In genomic region chr2:85950743-85951142, GRCh38 we compare ENCODE assay signal across 28 cellular contexts.
"Had no signal": no experiment of that assay in that cellular context is flagged by ENCODE, and none has a peak within 500 bp of the region (broad histone marks: within the 10 kb centered on the region; RNA-seq: fewer than 3 reads in every experiment).

No MANE protein-coding gene starts in this region.

- DNase-seq: activated B cell treated with CpG ODN at 0.5 μM for 24 hours; activated CD4-positive, alpha-beta T cell treated with anti-CD3 and anti-CD28 coated beads for 48 hours; activated CD4-positive, alpha-beta T cell treated with anti-CD3 and anti-CD28 coated beads, Interleukin-2, amount 50 U/mL, for 1 hour; activated CD4-positive, alpha-beta T cell treated with anti-CD3 and anti-CD28 coated beads, Interleukin-2, amount 50 U/mL, for 48 hours; activated CD8-positive, alpha-beta memory T cell treated with anti-CD3 and anti-CD28 coated beads for 24 hours; activated CD8-positive, alpha-beta T cell treated with anti-CD3 and anti-CD28 coated beads for 36 hours; activated gamma-delta T cell; activated naive CD4-positive, alpha-beta T cell; activated naive CD4-positive, alpha-beta T cell treated with anti-CD3 and anti-CD28 coated beads, Interleukin-2, amount 10 ng/mL, durations not matched to agents 7 days and 5 days; activated naive CD8-positive, alpha-beta T cell treated with anti-CD3 and anti-CD28 coated beads, Interleukin-2, amount 10 ng/mL, durations not matched to agents 7 days and 5 days; activated T-cell treated with anti-CD3 and anti-CD28 coated beads, Interleukin-2, amount 50 U/mL, for 24 hours; activated T-cell treated with anti-CD3 and anti-CD28 coated beads, Interleukin-2, amount 50 U/mL, for 72 hours; central memory CD4-positive, alpha-beta T cell; cerebellar nuclear complex; colonic mucosa; dorsolateral prefrontal cortex; effector memory CD4-positive, alpha-beta T cell; endodermal cell; erythroblast; esophagus squamous epithelium; foreskin melanocyte; T-helper 1 cell; T-helper 17 cell; T1000; WERI-Rb-1 had no signal

- H3K4me3 ChIP-seq: ascending aorta, breast epithelium, cardiac muscle cell, colonic mucosa, dorsolateral prefrontal cortex, esophagus squamous epithelium had no signal
